1 cellular context compared by ENCODE assay signal in the genomic region with DNA sequence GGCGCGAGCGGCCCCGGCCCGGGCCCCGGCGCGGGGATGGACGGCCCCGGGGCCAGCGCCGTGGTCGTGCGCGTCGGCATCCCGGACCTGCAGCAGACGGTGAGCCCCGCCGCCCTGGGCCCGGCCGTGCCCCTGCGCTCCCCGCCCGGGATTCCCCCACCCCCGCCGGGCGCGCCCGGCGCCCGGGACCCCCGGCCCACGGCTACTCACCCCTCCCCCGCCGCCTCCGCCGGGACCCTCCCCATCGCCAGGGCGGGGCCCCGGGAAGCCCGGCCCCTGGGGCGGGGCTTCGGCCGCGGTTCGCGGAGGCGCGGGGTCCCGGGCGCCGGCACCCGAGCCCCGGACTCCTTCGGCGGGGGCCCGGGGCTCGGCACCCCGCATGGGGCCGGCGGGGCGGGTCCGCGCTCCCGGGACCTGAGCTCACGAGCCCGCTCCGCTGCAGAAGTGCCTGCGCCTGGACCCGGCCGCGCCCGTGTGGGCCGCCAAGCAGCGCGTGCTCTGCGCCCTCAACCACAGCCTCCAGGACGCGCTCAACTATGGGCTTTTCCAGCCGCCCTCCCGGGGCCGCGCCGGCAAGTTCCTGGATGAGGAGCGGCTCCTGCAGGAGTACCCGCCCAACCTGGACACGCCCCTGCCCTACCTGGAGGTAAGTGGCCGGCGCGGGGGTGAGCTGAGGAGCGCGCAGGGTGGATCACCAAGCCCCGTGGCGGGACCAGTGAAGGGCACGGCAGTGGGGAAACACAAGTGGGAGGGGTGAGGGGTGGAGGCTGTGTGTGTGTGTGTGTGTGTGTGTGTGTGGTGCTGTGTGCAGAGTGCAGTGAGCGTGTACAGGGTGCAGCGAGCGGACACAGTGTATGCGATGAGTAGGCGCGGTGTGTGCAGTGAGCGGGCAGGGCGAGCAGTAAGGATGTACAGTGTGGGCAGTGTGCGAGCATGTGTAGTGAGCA.
TF ChIP-seq lines count a peak whose summit lies in the region.

No MANE protein-coding gene starts in this region.

TF ChIP-seq in HepG2, 621 proteins besides CTCF, POLR2A, EP300 and RAD21 (continued from another document and continues in another):
- TF ChIP-seq, protein P1, sequence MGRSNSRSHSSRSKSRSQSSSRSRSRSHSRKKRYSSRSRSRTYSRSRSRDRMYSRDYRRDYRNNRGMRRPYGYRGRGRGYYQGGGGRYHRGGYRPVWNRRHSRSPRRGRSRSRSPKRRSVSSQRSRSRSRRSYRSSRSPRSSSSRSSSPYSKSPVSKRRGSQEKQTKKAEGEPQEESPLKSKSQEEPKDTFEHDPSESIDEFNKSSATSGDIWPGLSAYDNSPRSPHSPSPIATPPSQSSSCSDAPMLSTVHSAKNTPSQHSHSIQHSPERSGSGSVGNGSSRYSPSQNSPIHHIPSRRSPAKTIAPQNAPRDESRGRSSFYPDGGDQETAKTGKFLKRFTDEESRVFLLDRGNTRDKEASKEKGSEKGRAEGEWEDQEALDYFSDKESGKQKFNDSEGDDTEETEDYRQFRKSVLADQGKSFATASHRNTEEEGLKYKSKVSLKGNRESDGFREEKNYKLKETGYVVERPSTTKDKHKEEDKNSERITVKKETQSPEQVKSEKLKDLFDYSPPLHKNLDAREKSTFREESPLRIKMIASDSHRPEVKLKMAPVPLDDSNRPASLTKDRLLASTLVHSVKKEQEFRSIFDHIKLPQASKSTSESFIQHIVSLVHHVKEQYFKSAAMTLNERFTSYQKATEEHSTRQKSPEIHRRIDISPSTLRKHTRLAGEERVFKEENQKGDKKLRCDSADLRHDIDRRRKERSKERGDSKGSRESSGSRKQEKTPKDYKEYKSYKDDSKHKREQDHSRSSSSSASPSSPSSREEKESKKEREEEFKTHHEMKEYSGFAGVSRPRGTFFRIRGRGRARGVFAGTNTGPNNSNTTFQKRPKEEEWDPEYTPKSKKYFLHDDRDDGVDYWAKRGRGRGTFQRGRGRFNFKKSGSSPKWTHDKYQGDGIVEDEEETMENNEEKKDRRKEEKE (IDR thresholded peaks at IDR 0.05): no peak
- no peak for TF ChIP-seq NFRKB (IDR thresholded peaks at IDR 0.05)
- TF ChIP-seq, protein P2, sequence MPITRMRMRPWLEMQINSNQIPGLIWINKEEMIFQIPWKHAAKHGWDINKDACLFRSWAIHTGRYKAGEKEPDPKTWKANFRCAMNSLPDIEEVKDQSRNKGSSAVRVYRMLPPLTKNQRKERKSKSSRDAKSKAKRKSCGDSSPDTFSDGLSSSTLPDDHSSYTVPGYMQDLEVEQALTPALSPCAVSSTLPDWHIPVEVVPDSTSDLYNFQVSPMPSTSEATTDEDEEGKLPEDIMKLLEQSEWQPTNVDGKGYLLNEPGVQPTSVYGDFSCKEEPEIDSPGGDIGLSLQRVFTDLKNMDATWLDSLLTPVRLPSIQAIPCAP (CRISPR knock-in tag; IDR thresholded peaks at IDR 0.05; ENCODE audit: low read depth): no peak
- 0 out of 2 replicates have a peak, but pooled peaks have one; percentile 49 for TF ChIP-seq ARHGAP35 (CRISPR knock-in tag; IDR thresholded peaks at IDR 0.05; ENCODE audit: borderline replicate concordance)
- no peak for TF ChIP-seq ZNF33B (CRISPR knock-in tag; IDR thresholded peaks at IDR 0.05)
- TF ChIP-seq, protein P3, sequence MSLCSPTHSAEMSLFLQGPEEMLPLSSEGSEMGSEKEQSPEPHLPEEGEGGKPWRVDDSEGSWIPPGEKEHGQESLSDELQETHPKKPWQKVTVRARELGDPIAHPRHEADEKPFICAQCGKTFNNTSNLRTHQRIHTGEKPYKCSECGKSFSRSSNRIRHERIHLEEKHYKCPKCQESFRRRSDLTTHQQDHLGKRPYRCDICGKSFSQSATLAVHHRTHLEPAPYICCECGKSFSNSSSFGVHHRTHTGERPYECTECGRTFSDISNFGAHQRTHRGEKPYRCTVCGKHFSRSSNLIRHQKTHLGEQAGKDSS (CRISPR knock-in tag; IDR thresholded peaks at IDR 0.05; ENCODE audit: borderline replicate concordance, low read depth): no peak
- TF ChIP-seq CEBPG (CRISPR knock-in tag; IDR thresholded peaks at IDR 0.05): no peak
- no peak for TF ChIP-seq MAFK (conservative IDR thresholded peaks at IDR 0.05 in 1 of 2, IDR thresholded peaks at IDR 0.05 in 1 of 2; ENCODE audit: low read length in 2 of 2)
- TF ChIP-seq, protein P4, sequence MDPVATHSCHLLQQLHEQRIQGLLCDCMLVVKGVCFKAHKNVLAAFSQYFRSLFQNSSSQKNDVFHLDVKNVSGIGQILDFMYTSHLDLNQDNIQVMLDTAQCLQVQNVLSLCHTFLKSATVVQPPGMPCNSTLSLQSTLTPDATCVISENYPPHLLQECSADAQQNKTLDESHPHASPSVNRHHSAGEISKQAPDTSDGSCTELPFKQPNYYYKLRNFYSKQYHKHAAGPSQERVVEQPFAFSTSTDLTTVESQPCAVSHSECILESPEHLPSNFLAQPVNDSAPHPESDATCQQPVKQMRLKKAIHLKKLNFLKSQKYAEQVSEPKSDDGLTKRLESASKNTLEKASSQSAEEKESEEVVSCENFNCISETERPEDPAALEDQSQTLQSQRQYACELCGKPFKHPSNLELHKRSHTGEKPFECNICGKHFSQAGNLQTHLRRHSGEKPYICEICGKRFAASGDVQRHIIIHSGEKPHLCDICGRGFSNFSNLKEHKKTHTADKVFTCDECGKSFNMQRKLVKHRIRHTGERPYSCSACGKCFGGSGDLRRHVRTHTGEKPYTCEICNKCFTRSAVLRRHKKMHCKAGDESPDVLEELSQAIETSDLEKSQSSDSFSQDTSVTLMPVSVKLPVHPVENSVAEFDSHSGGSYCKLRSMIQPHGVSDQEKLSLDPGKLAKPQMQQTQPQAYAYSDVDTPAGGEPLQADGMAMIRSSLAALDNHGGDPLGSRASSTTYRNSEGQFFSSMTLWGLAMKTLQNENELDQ (CRISPR knock-in tag; IDR thresholded peaks at IDR 0.05; ENCODE audit: borderline replicate concordance): no peak
- TF ChIP-seq, protein P5, sequence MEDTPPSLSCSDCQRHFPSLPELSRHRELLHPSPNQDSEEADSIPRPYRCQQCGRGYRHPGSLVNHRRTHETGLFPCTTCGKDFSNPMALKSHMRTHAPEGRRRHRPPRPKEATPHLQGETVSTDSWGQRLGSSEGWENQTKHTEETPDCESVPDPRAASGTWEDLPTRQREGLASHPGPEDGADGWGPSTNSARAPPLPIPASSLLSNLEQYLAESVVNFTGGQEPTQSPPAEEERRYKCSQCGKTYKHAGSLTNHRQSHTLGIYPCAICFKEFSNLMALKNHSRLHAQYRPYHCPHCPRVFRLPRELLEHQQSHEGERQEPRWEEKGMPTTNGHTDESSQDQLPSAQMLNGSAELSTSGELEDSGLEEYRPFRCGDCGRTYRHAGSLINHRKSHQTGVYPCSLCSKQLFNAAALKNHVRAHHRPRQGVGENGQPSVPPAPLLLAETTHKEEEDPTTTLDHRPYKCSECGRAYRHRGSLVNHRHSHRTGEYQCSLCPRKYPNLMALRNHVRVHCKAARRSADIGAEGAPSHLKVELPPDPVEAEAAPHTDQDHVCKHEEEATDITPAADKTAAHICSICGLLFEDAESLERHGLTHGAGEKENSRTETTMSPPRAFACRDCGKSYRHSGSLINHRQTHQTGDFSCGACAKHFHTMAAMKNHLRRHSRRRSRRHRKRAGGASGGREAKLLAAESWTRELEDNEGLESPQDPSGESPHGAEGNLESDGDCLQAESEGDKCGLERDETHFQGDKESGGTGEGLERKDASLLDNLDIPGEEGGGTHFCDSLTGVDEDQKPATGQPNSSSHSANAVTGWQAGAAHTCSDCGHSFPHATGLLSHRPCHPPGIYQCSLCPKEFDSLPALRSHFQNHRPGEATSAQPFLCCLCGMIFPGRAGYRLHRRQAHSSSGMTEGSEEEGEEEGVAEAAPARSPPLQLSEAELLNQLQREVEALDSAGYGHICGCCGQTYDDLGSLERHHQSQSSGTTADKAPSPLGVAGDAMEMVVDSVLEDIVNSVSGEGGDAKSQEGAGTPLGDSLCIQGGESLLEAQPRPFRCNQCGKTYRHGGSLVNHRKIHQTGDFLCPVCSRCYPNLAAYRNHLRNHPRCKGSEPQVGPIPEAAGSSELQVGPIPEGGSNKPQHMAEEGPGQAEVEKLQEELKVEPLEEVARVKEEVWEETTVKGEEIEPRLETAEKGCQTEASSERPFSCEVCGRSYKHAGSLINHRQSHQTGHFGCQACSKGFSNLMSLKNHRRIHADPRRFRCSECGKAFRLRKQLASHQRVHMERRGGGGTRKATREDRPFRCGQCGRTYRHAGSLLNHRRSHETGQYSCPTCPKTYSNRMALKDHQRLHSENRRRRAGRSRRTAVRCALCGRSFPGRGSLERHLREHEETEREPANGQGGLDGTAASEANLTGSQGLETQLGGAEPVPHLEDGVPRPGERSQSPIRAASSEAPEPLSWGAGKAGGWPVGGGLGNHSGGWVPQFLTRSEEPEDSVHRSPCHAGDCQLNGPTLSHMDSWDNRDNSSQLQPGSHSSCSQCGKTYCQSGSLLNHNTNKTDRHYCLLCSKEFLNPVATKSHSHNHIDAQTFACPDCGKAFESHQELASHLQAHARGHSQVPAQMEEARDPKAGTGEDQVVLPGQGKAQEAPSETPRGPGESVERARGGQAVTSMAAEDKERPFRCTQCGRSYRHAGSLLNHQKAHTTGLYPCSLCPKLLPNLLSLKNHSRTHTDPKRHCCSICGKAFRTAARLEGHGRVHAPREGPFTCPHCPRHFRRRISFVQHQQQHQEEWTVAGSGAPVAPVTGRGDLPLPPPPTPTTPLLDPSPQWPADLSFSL (CRISPR knock-in tag; IDR thresholded peaks at IDR 0.05): peak; percentile 90
- no peak for TF ChIP-seq ZNF20 (CRISPR knock-in tag; IDR thresholded peaks at IDR 0.05)
- TF ChIP-seq, protein P6, sequence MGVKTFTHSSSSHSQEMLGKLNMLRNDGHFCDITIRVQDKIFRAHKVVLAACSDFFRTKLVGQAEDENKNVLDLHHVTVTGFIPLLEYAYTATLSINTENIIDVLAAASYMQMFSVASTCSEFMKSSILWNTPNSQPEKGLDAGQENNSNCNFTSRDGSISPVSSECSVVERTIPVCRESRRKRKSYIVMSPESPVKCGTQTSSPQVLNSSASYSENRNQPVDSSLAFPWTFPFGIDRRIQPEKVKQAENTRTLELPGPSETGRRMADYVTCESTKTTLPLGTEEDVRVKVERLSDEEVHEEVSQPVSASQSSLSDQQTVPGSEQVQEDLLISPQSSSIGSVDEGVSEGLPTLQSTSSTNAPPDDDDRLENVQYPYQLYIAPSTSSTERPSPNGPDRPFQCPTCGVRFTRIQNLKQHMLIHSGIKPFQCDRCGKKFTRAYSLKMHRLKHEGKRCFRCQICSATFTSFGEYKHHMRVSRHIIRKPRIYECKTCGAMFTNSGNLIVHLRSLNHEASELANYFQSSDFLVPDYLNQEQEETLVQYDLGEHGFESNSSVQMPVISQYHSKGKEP (CRISPR knock-in tag; IDR thresholded peaks at IDR 0.05): no peak
- no peak for TF ChIP-seq GFI1 (CRISPR knock-in tag; IDR thresholded peaks at IDR 0.05; ENCODE audit: borderline replicate concordance)
- no peak for TF ChIP-seq KAT8 (CRISPR knock-in tag; IDR thresholded peaks at IDR 0.05)
- TF ChIP-seq ZSCAN9 (CRISPR knock-in tag; IDR thresholded peaks at IDR 0.05; ENCODE audit: borderline replicate concordance): no peak
- no peak for TF ChIP-seq ZNF761 (CRISPR knock-in tag; conservative IDR thresholded peaks at IDR 0.05)
- TF ChIP-seq ZNF749 (CRISPR knock-in tag; IDR thresholded peaks at IDR 0.05; ENCODE audit: borderline replicate concordance): no peak
- TF ChIP-seq SNRNP70 (IDR thresholded peaks at IDR 0.05; ENCODE audit: low read depth, low read length): no peak
- no peak for TF ChIP-seq ZFP36L1 (CRISPR knock-in tag; IDR thresholded peaks at IDR 0.05)
- TF ChIP-seq XBP1 (CRISPR knock-in tag; IDR thresholded peaks at IDR 0.05): no peak
- TF ChIP-seq, protein P7, sequence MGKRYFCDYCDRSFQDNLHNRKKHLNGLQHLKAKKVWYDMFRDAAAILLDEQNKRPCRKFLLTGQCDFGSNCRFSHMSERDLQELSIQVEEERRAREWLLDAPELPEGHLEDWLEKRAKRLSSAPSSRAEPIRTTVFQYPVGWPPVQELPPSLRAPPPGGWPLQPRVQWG (CRISPR knock-in tag; IDR thresholded peaks at IDR 0.05; ENCODE audit: borderline replicate concordance, low read depth): no peak
- no peak; the same call in 1 of the 2 replicates for TF ChIP-seq ZNF616 (CRISPR knock-in tag; IDR thresholded peaks at IDR 0.05; ENCODE audit: low read depth)
- no peak for TF ChIP-seq ZNF329 (CRISPR knock-in tag; IDR thresholded peaks at IDR 0.05; ENCODE audit: low read depth)
- no peak for TF ChIP-seq ZNF292 (CRISPR knock-in tag; IDR thresholded peaks at IDR 0.05; ENCODE audit: borderline replicate concordance, low read depth)
- TF ChIP-seq ZNF614 (CRISPR knock-in tag; IDR thresholded peaks at IDR 0.05; ENCODE audit: borderline replicate concordance): no peak
- TF ChIP-seq ZNF703 (CRISPR knock-in tag; IDR thresholded peaks at IDR 0.05; ENCODE audit: borderline replicate concordance): no peak
- no peak for TF ChIP-seq ZNF382 (CRISPR knock-in tag; IDR thresholded peaks at IDR 0.05; ENCODE audit: borderline replicate concordance)
- TF ChIP-seq ZNF331 (CRISPR knock-in tag; IDR thresholded peaks at IDR 0.05): no peak
- TF ChIP-seq MEIS2 (CRISPR knock-in tag; IDR thresholded peaks at IDR 0.05): no peak
- TF ChIP-seq EEA1 (CRISPR knock-in tag; IDR thresholded peaks at IDR 0.05; ENCODE audit: borderline replicate concordance): 0 out of 2 replicates have a peak, but pooled peaks have one; percentile 12
- no peak for TF ChIP-seq KMT2A (CRISPR knock-in tag; IDR thresholded peaks at IDR 0.05)
- no peak for TF ChIP-seq ZBTB21 (CRISPR knock-in tag; IDR thresholded peaks at IDR 0.05)
- no peak for TF ChIP-seq ZFP37 (CRISPR knock-in tag; IDR thresholded peaks at IDR 0.05; ENCODE audit: borderline replicate concordance)
- TF ChIP-seq, protein P8, sequence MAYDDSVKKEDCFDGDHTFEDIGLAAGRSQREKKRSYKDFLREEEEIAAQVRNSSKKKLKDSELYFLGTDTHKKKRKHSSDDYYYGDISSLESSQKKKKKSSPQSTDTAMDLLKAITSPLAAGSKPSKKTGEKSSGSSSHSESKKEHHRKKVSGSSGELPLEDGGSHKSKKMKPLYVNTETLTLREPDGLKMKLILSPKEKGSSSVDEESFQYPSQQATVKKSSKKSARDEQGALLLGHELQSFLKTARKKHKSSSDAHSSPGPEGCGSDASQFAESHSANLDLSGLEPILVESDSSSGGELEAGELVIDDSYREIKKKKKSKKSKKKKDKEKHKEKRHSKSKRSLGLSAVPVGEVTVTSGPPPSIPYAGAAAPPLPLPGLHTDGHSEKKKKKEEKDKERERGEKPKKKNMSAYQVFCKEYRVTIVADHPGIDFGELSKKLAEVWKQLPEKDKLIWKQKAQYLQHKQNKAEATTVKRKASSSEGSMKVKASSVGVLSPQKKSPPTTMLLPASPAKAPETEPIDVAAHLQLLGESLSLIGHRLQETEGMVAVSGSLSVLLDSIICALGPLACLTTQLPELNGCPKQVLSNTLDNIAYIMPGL (CRISPR knock-in tag; IDR thresholded peaks at IDR 0.05; ENCODE audit: borderline replicate concordance in 1 of 2, low read depth in 1 of 2): no peak; a peak in 1 of 4 replicates
